ENCODE assay signal across 17 cellular contexts in the genomic region with DNA sequence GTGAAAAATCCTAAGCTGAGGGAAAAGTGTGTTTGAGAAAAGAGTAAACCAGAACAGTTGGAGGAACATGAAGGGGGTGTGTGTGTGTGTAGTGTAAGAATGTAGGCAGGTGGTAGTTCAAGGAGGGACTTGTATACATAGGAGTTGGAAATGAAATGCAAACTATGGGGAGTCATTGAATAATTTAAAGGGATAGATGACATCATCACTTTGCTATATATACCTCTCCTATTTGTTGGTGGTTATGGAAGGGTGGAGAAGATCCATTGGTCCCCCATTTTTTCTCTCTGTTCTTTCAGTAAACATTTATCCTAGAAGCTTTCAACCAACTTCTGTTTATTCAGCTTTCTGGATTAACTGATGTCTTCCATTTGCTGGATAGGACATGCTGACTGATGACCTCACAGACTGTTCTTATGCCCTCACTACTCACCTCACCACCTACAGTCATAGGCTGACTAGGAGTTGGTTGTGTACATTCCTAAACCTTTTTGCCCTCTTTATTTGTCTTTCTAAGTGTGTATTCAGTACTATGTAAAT. TPM values are rescaled to one million over a fixed set of nuclear protein-coding genes. Genes with fewer than 3 reads are reported as not detected.
DNase-seq lines count a peak whose midpoint lies in the region; ATAC-seq, FAIRE-seq and TF ChIP-seq lines count a peak whose summit lies in the region.
"Had no signal": no experiment of that assay in that cellular context is flagged by ENCODE, and none has a peak within 500 bp of the region (broad histone marks: within the 10 kb centered on the region; RNA-seq: fewer than 3 reads in every experiment).

No MANE protein-coding gene starts in this region.

- ATAC-seq in K562 = no peak
- ATAC-seq: HCT116 had no signal

- H3K4me3 ChIP-seq in K562 = no peak overlapping the region
- H3K4me3 ChIP-seq: GM23248 had no signal

- no peaks in the 10 kb centered on the region for H4K20me1 ChIP-seq in K562 (replicated peaks; ENCODE audit: control insufficient read depth, insufficient read depth, low read length)

- in situ Hi-C loops in K562 (cut with MboI) = no loop called here

- no peaks in the 10 kb centered on the region for H3K27me3 ChIP-seq in K562 (ENCODE audit: control insufficient read depth in 2 of 2, insufficient read depth in 2 of 2, low read length in 2 of 2)

- H3K9me3 ChIP-seq in K562 (replicated peaks; ENCODE audit: control insufficient read depth, insufficient read depth, low read depth, low read length) = no peaks in the 10 kb centered on the region

- no peaks in the 10 kb centered on the region for H3K4me1 Mint-ChIP-seq in chondrocyte (ENCODE audit: low read depth)
- H3K4me1 Mint-ChIP-seq: CD4-positive, alpha-beta memory T cell had no signal

- H3K36me3 ChIP-seq in K562 (ENCODE audit: control insufficient read depth, insufficient read depth, low read length) = no peaks in the 10 kb centered on the region

- no peaks in the 10 kb centered on the region for H3K9me1 ChIP-seq in K562 (ENCODE audit: control insufficient read depth, insufficient read depth, low read length)

- CTCF ChIA-PET in K562 (lab: Yijun Ruan, JAX; ENCODE audit: low intra/inter-chr PET ratio) = no interaction called here

- no peak for TF ChIP-seq POLR2A in K562 (conservative IDR thresholded peaks at IDR 0.05)

- TF ChIP-seq RAD21 in K562 (CRISPR knock-in tag; conservative IDR thresholded peaks at IDR 0.05 in 1 of 2, IDR thresholded peaks at IDR 0.05 in 1 of 2) = no peak

- H3K9me3 Mint-ChIP-seq in chondrocyte (ENCODE audit: low read depth) = no peaks in the 10 kb centered on the region
- H3K9me3 Mint-ChIP-seq: CD4-positive, alpha-beta memory T cell; H9; HFFc6 had no signal

- no peak overlapping the region for H3K4me3 Mint-ChIP-seq in chondrocyte (ENCODE audit: unreplicated experiment)
- H3K4me3 Mint-ChIP-seq: CD4-positive, alpha-beta memory T cell; H9; HFFc6 had no signal

- no peaks in the 10 kb centered on the region for H3K4me1 ChIP-seq in K562 (replicated peaks in 1 of 2; ENCODE audit: control insufficient read depth in 2 of 2, insufficient read depth in 2 of 2, low read length in 2 of 2)

- H3K27me3 Mint-ChIP-seq in chondrocyte (ENCODE audit: low read depth) = no peaks in the 10 kb centered on the region
- H3K27me3 Mint-ChIP-seq: CD4-positive, alpha-beta memory T cell had no signal

- BruUV-seq in K562 (replicated peaks; lab: Mats Ljungman, UMichigan) = no TSS peak

- H3K36me3 Mint-ChIP-seq in chondrocyte (ENCODE audit: low read depth) = no peaks in the 10 kb centered on the region
- H3K36me3 Mint-ChIP-seq: CD4-positive, alpha-beta memory T cell had no signal

- POLR2A ChIA-PET in K562 (lab: Yijun Ruan, JAX) = no interaction called here

- no peak overlapping the region for H3K27ac Mint-ChIP-seq in chondrocyte (ENCODE audit: unreplicated experiment)
- H3K27ac Mint-ChIP-seq: CD4-positive, alpha-beta memory T cell; HFFc6 had no signal

- H3K27ac ChIP-seq in K562 (ENCODE audit: extremely low read depth, low read depth, low read length) = no peak overlapping the region
- H3K27ac ChIP-seq: GM23248 had no signal

- no peak for TF ChIP-seq EP300 in K562 (IDR thresholded peaks at IDR 0.05; ENCODE audit: low read length)

- intact Hi-C loops in K562 (cut with micrococcal nuclease) = no loop called here

- no peaks in the 10 kb centered on the region for H3K79me2 ChIP-seq in K562 (ENCODE audit: control insufficient read depth, insufficient read depth, low read length)

- TF ChIP-seq CTCF in K562 (IDR thresholded peaks at IDR 0.05 in 2 of 3, conservative IDR thresholded peaks at IDR 0.05 in 1 of 3; ENCODE audit: insufficient read depth in 2 of 3, low read depth in 1 of 3, low read length in 3 of 3) (no peak), chondrocyte (IDR thresholded peaks at IDR 0.05) (no peak)

- peak; percentile 60 for DNase-seq in DMS53 (lab: John Stamatoyannopoulos, UW)
- DNase-seq in DMS53 treated with DMSO at 0.1 percent for 48 hours (lab: John Stamatoyannopoulos, UW; ENCODE audit: unreplicated experiment) = peak; percentile 45
- no peak for DNase-seq in K562 (ENCODE audit: extremely low read depth in 1 of 4, low spot score in 3 of 4)
- no peak for DNase-seq in chondrocyte (ENCODE audit: low spot score)
- DNase-seq in DMS79 (lab: John Stamatoyannopoulos, UW) = no peak
- no peak for DNase-seq in foreskin melanocyte
- DNase-seq: C1 segment of cervical spinal cord; Calu3; CD4-positive, alpha-beta memory T cell; COR-L47; DMS79 treated with DMSO at 0.1 percent for 48 hours; GF-D8; GM23248; H9; HFFc6 had no signal

- no peak overlapping the region for H2AFZ ChIP-seq in K562 (ENCODE audit: low read depth, low read length)
- H2AFZ ChIP-seq: GM23248 had no signal

- no peak overlapping the region for H3K9ac ChIP-seq in K562 (ENCODE audit: insufficient read depth in 1 of 2, low read depth in 2 of 2, low read length in 2 of 2)
- H3K9ac ChIP-seq: GM23248 had no signal

- no peak for FAIRE-seq in K562 (lab: Jason Lieb, UNC)
- FAIRE-seq: GM12892 had no signal

- H3K4me2 ChIP-seq in K562 (ENCODE audit: insufficient read depth, low read length) = no peak overlapping the region

TF ChIP-seq in K562, 482 proteins besides CTCF, POLR2A, EP300 and RAD21:
- TF ChIP-seq, protein P1, sequence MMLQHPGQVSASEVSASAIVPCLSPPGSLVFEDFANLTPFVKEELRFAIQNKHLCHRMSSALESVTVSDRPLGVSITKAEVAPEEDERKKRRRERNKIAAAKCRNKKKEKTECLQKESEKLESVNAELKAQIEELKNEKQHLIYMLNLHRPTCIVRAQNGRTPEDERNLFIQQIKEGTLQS (IDR thresholded peaks at IDR 0.05) = peak; percentile 30; the same call in 1 of the 2 replicates
- TF ChIP-seq, protein P1 (CRISPR knock-in tag; conservative IDR thresholded peaks at IDR 0.05) = no peak
- TF ChIP-seq, protein P2, sequence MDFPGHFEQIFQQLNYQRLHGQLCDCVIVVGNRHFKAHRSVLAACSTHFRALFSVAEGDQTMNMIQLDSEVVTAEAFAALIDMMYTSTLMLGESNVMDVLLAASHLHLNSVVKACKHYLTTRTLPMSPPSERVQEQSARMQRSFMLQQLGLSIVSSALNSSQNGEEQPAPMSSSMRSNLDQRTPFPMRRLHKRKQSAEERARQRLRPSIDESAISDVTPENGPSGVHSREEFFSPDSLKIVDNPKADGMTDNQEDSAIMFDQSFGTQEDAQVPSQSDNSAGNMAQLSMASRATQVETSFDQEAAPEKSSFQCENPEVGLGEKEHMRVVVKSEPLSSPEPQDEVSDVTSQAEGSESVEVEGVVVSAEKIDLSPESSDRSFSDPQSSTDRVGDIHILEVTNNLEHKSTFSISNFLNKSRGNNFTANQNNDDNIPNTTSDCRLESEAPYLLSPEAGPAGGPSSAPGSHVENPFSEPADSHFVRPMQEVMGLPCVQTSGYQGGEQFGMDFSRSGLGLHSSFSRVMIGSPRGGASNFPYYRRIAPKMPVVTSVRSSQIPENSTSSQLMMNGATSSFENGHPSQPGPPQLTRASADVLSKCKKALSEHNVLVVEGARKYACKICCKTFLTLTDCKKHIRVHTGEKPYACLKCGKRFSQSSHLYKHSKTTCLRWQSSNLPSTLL (IDR thresholded peaks at IDR 0.05) = no peak
TF ChIP-seq in K562: peak in this region for 1.

RNA-seq across cellular contexts. Expression of a gene that starts 20.8 kb away (rescaled TPM):
- total RNA-seq in K562 (2011; cell fraction: chromatin; rRNA removed; ENCODE audit: low replicate concordance) = not detected in 2 replicates
- not detected in 2 replicates for total RNA-seq in K562 (2011; cell fraction: nucleolus; rRNA removed)
- total RNA-seq in K562 (2011; cell fraction: nucleoplasm; rRNA removed) = not detected in 2 replicates
- not detected in 2 replicates for total RNA-seq in K562 (2014; rRNA removed)
- not detected in 2 replicates for total RNA-seq in K562 (2014; rRNA removed; fragmentation: Illumina TruSeq; extraction: Trizol)
- not detected in 2 replicates for total RNA-seq in K562 (2015; rRNA removed; fragmentation: Illumina TruSeq; extraction: Trizol)
- 0.02 and 0.24 TPM in 2 replicates for total RNA-seq in K562 (2021)
- not detected in 2 replicates for polyA plus RNA-seq in K562 (2011; rRNA removed)
- polyA plus RNA-seq in K562 (2011; cell fraction: cytosol; rRNA removed) = not detected in 2 replicates
- polyA plus RNA-seq in K562 (2011; cell fraction: nucleus; rRNA removed) = not detected in 2 replicates
- polyA plus RNA-seq in K562 (2012) = not detected in 2 replicates
- polyA plus RNA-seq in K562 (2014; fragmentation: Illumina TruSeq; extraction: Trizol) = not detected in 2 replicates
- polyA plus RNA-seq in K562 (2014; fragmentation: Nextera tagmentation; extraction: Ambion mirVana) = not detected
- polyA plus RNA-seq in K562 (2014; rRNA removed) = not detected in 2 replicates
- 0.07 TPM in 1 of 2 replicates, not detected in the other for polyA minus RNA-seq in K562 (2011; rRNA and poly(A)+ RNA removed)
- polyA minus RNA-seq in K562 (2011; cell fraction: cytosol; rRNA and poly(A)+ RNA removed) = not detected in 2 replicates
- polyA minus RNA-seq in K562 (2011; cell fraction: nucleus; rRNA and poly(A)+ RNA removed) = not detected in 2 replicates
- total RNA-seq in chondrocyte = 1.5 to 5.3 TPM (median 4.1 TPM) in 3 replicates
- total RNA-seq: CD4-positive, alpha-beta memory T cell; GM23248; HFFc6 had no signal
- polyA plus RNA-seq: CD4-positive, alpha-beta memory T cell had no signal

Comparison
In these comparisons a context has a peak if more than half of its experiments do, and no peak if none do; other contexts are left out.
1. DNase-seq: peak in DMS53 (single experiment) and DMS53 treated with DMSO at 0.1 percent for 48 hours (single experiment); none in K562 (0 of 4), chondrocyte (single experiment), DMS79 (single experiment) and foreskin melanocyte (single experiment).